Comparison of ENCODE assay signal across 13 cellular contexts in the genomic region with DNA sequence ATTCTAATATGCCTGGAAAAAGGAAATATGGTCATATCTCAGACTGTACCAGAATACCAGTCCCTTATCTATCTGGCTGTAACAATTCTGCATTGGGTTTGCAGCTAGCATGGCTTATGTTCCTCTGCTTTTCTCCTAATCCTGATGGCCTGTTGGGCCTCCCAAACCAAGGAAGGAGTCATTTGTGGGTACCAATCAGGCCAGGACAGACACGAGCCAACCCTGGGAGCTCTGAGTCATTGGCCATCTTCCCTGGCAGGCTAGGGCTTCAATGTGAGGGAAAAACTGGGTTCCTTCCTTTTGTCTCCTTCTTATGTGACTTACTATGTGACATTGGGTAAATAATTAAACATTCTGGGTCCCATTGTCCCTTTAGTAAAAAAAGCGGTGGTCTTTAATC. TPM values are rescaled to one million over a fixed set of nuclear protein-coding genes. Genes with fewer than 3 reads are reported as not detected.
DNase-seq lines count a peak whose midpoint lies in the region; TF ChIP-seq lines count a peak whose summit lies in the region.
"Had no signal": no experiment of that assay in that cellular context is flagged by ENCODE, and none has a peak within 500 bp of the region (broad histone marks: within the 10 kb centered on the region; RNA-seq: fewer than 3 reads in every experiment).

No MANE protein-coding gene starts in this region.

- TF ChIP-seq EP300 in stomach (IDR thresholded peaks at IDR 0.05): no peak

- no peak overlapping the region for H3K4me3 ChIP-seq in GM23248
- H3K4me3 ChIP-seq in foreskin fibroblast (ENCODE audit: low read depth in 1 of 2, low read length in 2 of 2): no peak overlapping the region
- H3K4me3 ChIP-seq in stomach: no peak overlapping the region
- H3K4me3 ChIP-seq: PC-9 had no signal

- no peak for TF ChIP-seq POLR2A in stomach (IDR thresholded peaks at IDR 0.05)

- in situ Hi-C loops in GM23248 (cut with MboI): no loop called here

- H3F3A ChIP-seq in GM23248 (ENCODE audit: insufficient read depth): peaks cover 37% of the 10 kb centered on the region

- H3K9ac ChIP-seq in GM23248: no peak overlapping the region
- H3K9ac ChIP-seq: SK-N-SH had no signal

- H3K27ac ChIP-seq in GM23248: no peak overlapping the region
- no peak overlapping the region for H3K27ac ChIP-seq in stomach
- H3K27ac ChIP-seq: C4-2B, PC-9 had no signal

- H4K20me1 ChIP-seq in GM23248 (ENCODE audit: insufficient read depth): no peaks in the 10 kb centered on the region; the same call in 1 of the 2 replicates

- WGBS in GM23248 (ENCODE audit: low coverage in 1 of 2, low lambda C conversion rate in 2 of 2, missing lambda C conversion rate in 2 of 2), 2 experiments: 20 to 26% methylated on average over 2 of the region's 2 CpGs
- WGBS in stomach, 5 donors: 94 to 100% (median 96%) methylated on average over 2 of the region's 2 CpGs

- H2AFZ ChIP-seq in GM23248: no peak overlapping the region
- H2AFZ ChIP-seq: PC-9 had no signal

- H3K4me2 ChIP-seq in GM23248 (ENCODE audit: unreplicated experiment): no peak overlapping the region
- H3K4me2 ChIP-seq: PC-9, SK-N-SH had no signal

- intact Hi-C loops in stomach (cut with DNase I; ENCODE audit: low total_unique reads): no loop called here

- H3K79me2 ChIP-seq in GM23248 (ENCODE audit: insufficient read depth): peaks cover 4% of the 10 kb centered on the region

- peaks cover 46% of the 10 kb centered on the region for H3K36me3 ChIP-seq in GM23248 (ENCODE audit: low read depth)
- H3K36me3 ChIP-seq in stomach: peaks cover 41 to 100% (median 99%) of the 10 kb centered on the region in 4 donors

- H3K4me1 ChIP-seq in GM23248 (ENCODE audit: insufficient read depth) (peaks cover 32% of the 10 kb centered on the region), stomach (no peaks in the 10 kb centered on the region)

- DNase-seq in GM23248 (peak; percentile 78), UCSD-AML1 (lab: John Stamatoyannopoulos, UW; ENCODE audit: unreplicated experiment) (peak; percentile 24), foreskin fibroblast (peak; percentile 31 to 39), NCI-H1930 (lab: John Stamatoyannopoulos, UW) (no peak), stomach (no peak), activated gamma-delta T cell treated with Interleukin-2 at 50 U/mL for 16 hours (no peak)
- no peak for DNase-seq in activated T-cell treated with anti-CD3 and anti-CD28 coated beads, Interleukin-2, amount 50 U/mL, for 1 hour
- DNase-seq: NCI-H1436 treated with DMSO at 0.1 percent for 48 hours, NCI-H2081 treated with DMSO at 0.1 percent for 48 hours, NCI-H446, PC-9, SK-N-SH had no signal

- TF ChIP-seq CTCF in foreskin fibroblast (IDR thresholded peaks at IDR 0.05; ENCODE audit: low read depth, low read length) (no peak), stomach (IDR thresholded peaks at IDR 0.05) (no peak)

- H3K9me2 ChIP-seq in GM23248 (ENCODE audit: insufficient read depth): no peaks in the 10 kb centered on the region
- H3K9me2 ChIP-seq: SK-N-SH had no signal

- no peaks in the 10 kb centered on the region for H3K27me3 ChIP-seq in GM23248 (replicated peaks; ENCODE audit: insufficient read depth)
- H3K27me3 ChIP-seq in stomach: no peaks in the 10 kb centered on the region

- no peaks in the 10 kb centered on the region for H3K9me3 ChIP-seq in GM23248 (ENCODE audit: low read depth)
- no peaks in the 10 kb centered on the region for H3K9me3 ChIP-seq in stomach
- H3K9me3 ChIP-seq: SK-N-SH had no signal

RNA-seq across cellular contexts. Expression of a gene that starts 12.0 kb away (rescaled TPM):
- 10.9 and 17.8 TPM in 2 replicates for total RNA-seq in GM23248 (2014; rRNA removed; shearing (Covaris generic))
- polyA plus RNA-seq in GM23248 (2016; fragmentation: Nextera tagmentation; extraction: Ambion mirVana): 30.5 and 32.3 TPM in 2 replicates
- total RNA-seq in stomach: 100 to 1,000 TPM in 1 of 5 donors, 10 to 100 TPM in 4; 13.0 to 152 (median 30.9) TPM
- polyA plus RNA-seq in stomach: 10 to 100 TPM in 1 of 3 donors, 1 to 10 TPM in 2; 5.8 to 10.2 (median 6.8) TPM

RNA-seq across cellular contexts. Expression of a gene that starts 52.0 kb away (rescaled TPM):
- 10.6 and 14.5 TPM in 2 replicates for total RNA-seq in GM23248 (2014; rRNA removed; shearing (Covaris generic))
- polyA plus RNA-seq in GM23248 (2016; fragmentation: Nextera tagmentation; extraction: Ambion mirVana) (7.0 and 7.8 TPM in 2 replicates), stomach (under 1 TPM; 0.10 to 0.50 (median 0.31) TPM)
- total RNA-seq in stomach: under 1 TPM in 1 of 5 donors, not detected in 4; 0.55 TPM

Comparison
In these comparisons a context has a peak if more than half of its experiments do, and no peak if none do; other contexts are left out.
1. DNase-seq: peak in GM23248 (single experiment), UCSD-AML1 (single experiment) and foreskin fibroblast (2 of 2); none in NCI-H1930 (0 of 2), activated T-cell treated with anti-CD3 and anti-CD28 coated beads, Interleukin-2, amount 50 U/mL, for 1 hour (single experiment), stomach (single experiment) and activated gamma-delta T cell treated with Interleukin-2 at 50 U/mL for 16 hours (single experiment).